ENCODE assay signal across 21 cellular contexts in the genomic region with DNA sequence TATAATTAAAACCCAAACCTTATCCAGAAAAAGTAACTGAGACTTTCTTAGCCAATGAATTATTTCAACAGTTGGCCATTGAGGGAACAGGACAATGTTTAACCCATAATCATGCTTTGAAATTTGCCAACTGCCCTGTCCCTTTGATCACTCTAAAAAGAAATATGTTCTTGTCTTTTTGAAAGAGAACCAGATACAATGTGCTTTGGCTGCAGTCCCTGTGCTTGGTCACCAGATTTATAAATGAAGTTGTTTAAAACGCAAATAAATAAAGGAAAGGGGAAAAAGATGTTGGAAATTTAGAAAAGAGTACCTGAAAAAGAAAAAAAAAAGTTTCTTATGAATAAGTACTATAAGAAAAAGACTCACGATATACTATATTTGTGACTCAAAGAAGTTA.
"Had no signal": no experiment of that assay in that cellular context is flagged by ENCODE, and none has a peak within 500 bp of the region (broad histone marks: within the 10 kb centered on the region; RNA-seq: fewer than 3 reads in every experiment).

No MANE protein-coding gene starts in this region.

- H3K27me3 Mint-ChIP-seq: dendritic cell treated with granulocyte-macrophage colony-stimulating factor and Interleukin-4, amounts not matched to agents 40 ng/mL and 50 ng/mL, for 4 days; effector memory CD8-positive, alpha-beta T cell had no signal

- H3K27ac Mint-ChIP-seq: dendritic cell treated with granulocyte-macrophage colony-stimulating factor and Interleukin-4, amounts not matched to agents 40 ng/mL and 50 ng/mL, for 4 days; effector memory CD8-positive, alpha-beta T cell; natural killer cell; stimulated activated effector memory CD8-positive, alpha-beta T cell treated with anti-CD3 and anti-CD28 coated beads, Interleukin-12 subunit alpha, Interleukin-12 subunit beta, amount 100 ng/mL, for 72 hours had no signal

- H3K4me1 Mint-ChIP-seq: natural killer cell; stimulated activated effector memory CD8-positive, alpha-beta T cell treated with anti-CD3 and anti-CD28 coated beads, Interleukin-12 subunit alpha, Interleukin-12 subunit beta, amount 100 ng/mL, for 72 hours had no signal

- H3K4me1 ChIP-seq: heart left ventricle, left ventricle myocardium inferior, lower lobe of right lung, pancreas, psoas muscle, right lobe of liver had no signal

- H3K9me3 ChIP-seq: esophagus squamous epithelium, left ventricle myocardium inferior, lower lobe of right lung, pancreas, psoas muscle, right lobe of liver, transverse colon had no signal

- H3K36me3 ChIP-seq: esophagus squamous epithelium, heart left ventricle, left ventricle myocardium inferior, lower lobe of right lung, pancreas, right lobe of liver, transverse colon had no signal

- H3K27ac ChIP-seq: esophagus squamous epithelium, heart left ventricle, left ventricle myocardium inferior, lower lobe of right lung, pancreas, psoas muscle, right lobe of liver, transverse colon had no signal

- DNase-seq: cerebellar nuclear complex; effector memory CD8-positive, alpha-beta T cell; esophagus squamous epithelium; foreskin melanocyte; heart left ventricle; hypothalamus; left ventricle myocardium inferior; lower lobe of right lung; mesenchymal stem cell; natural killer cell; occipital lobe; pancreas; psoas muscle; retina; right lobe of liver; stimulated activated CD4-positive, alpha-beta T cell treated with anti-CD3 and anti-CD28 coated beads, Interleukin-4, amount 100 ng/mL, for 1 hour; stimulated activated CD8-positive, alpha-beta memory T cell treated with anti-CD3 and anti-CD28 coated beads, Interleukin-4, amount 100 ng/mL, for 48 hours; stimulated activated naive CD8-positive, alpha-beta T cell treated with anti-CD3 and anti-CD28 coated beads, Interleukin-15, Interleukin-2, amounts not matched to agents 100 U/mL and 50 U/mL, for 24 hours; transverse colon had no signal

- ATAC-seq: effector memory CD8-positive, alpha-beta T cell; heart left ventricle; lower lobe of right lung; natural killer cell; pancreas; psoas muscle; right lobe of liver; stimulated activated effector memory CD8-positive, alpha-beta T cell treated with anti-CD3 and anti-CD28 coated beads, Interleukin-12 subunit alpha, Interleukin-12 subunit beta, amount 100 ng/mL, for 72 hours; stimulated activated naive CD8-positive, alpha-beta T cell treated with anti-CD3 and anti-CD28 coated beads, Interleukin-15, Interleukin-2, amounts not matched to agents 100 U/mL and 50 U/mL, for 24 hours had no signal

- H3K4me3 Mint-ChIP-seq: dendritic cell treated with granulocyte-macrophage colony-stimulating factor and Interleukin-4, amounts not matched to agents 40 ng/mL and 50 ng/mL, for 4 days; effector memory CD8-positive, alpha-beta T cell; natural killer cell; stimulated activated effector memory CD8-positive, alpha-beta T cell treated with anti-CD3 and anti-CD28 coated beads, Interleukin-12 subunit alpha, Interleukin-12 subunit beta, amount 100 ng/mL, for 72 hours had no signal

- H3K27me3 ChIP-seq: esophagus squamous epithelium, heart left ventricle, pancreas, right lobe of liver, transverse colon had no signal

- H3K4me3 ChIP-seq: esophagus squamous epithelium, heart left ventricle, left ventricle myocardium inferior, lower lobe of right lung, pancreas, psoas muscle, right lobe of liver, transverse colon had no signal

- H3K36me3 Mint-ChIP-seq: stimulated activated effector memory CD8-positive, alpha-beta T cell treated with anti-CD3 and anti-CD28 coated beads, Interleukin-12 subunit alpha, Interleukin-12 subunit beta, amount 100 ng/mL, for 72 hours had no signal
